In genomic region chr4:19776929-19777328, GRCh38 we compare ENCODE assay signal across 12 cellular contexts.
DNase-seq lines count a peak whose midpoint lies in the region; ATAC-seq and TF ChIP-seq lines count a peak whose summit lies in the region.
"Had no signal": no experiment of that assay in that cellular context is flagged by ENCODE, and none has a peak within 500 bp of the region (broad histone marks: within the 10 kb centered on the region; RNA-seq: fewer than 3 reads in every experiment).

No MANE protein-coding gene starts in this region.

- H3K27ac ChIP-seq in brain microvascular endothelial cell (peak overlapping the region; percentile 77), left lung (no peak overlapping the region)
- H3K27ac ChIP-seq: parathyroid adenoma, skin epidermis had no signal

- H3K4me3 ChIP-seq in brain microvascular endothelial cell (ENCODE audit: low read depth, low read length) (no peak overlapping the region), left lung (no peak overlapping the region)
- H3K4me3 ChIP-seq: skin epidermis had no signal

- TF ChIP-seq CTCF in brain microvascular endothelial cell (IDR thresholded peaks at IDR 0.05; ENCODE audit: low read depth, low read length, missing control alignments) (no peak), left lung (IDR thresholded peaks at IDR 0.05) (no peak)

- in situ Hi-C loops in brain microvascular endothelial cell (cut with HindIII; ENCODE audit: low pct_ligation_motif_present, low sequenced_read_pairs), result no loop called here

- intact Hi-C loops in left lung (cut with DNase I), result no loop called here

- DNase-seq in EH (ENCODE audit: low read depth) (peak; percentile 27), LHCN-M2 (ENCODE audit: low read depth) (peak; percentile 19), brain microvascular endothelial cell (no peak), left lung (no peak)
- no peak for DNase-seq in activated effector memory CD4-positive, alpha-beta T cell treated with Interleukin-2 at 50 U/mL for 16 hours
- DNase-seq in activated CD8-positive, alpha-beta memory T cell treated with anti-CD3 and anti-CD28 coated beads, Interleukin-2, amount 50 U/mL, for 48 hours, result no peak
- DNase-seq: activated CD4-positive, alpha-beta T cell treated with anti-CD3 and anti-CD28 coated beads, Interleukin-2, amount 10 ng/mL, durations not matched to agents 7 days and 5 days; BE2C; effector CD4-positive, alpha-beta T cell had no signal

- ATAC-seq in left lung (peak; percentile 31), GM21717 (IDR thresholded peaks at IDR 0.05; ENCODE audit: unreplicated experiment) (no peak)

- H3K36me3 ChIP-seq in brain microvascular endothelial cell (replicated peaks) (no peaks in the 10 kb centered on the region), left lung (no peaks in the 10 kb centered on the region)
- H3K36me3 ChIP-seq: BE2C had no signal

- no peaks in the 10 kb centered on the region for H3K4me1 ChIP-seq in left lung
- H3K4me1 ChIP-seq: BE2C, parathyroid adenoma had no signal

- H3K9me3 ChIP-seq in left lung, result no peaks in the 10 kb centered on the region
- H3K9me3 ChIP-seq: BE2C had no signal

- H3K27me3 ChIP-seq in brain microvascular endothelial cell (replicated peaks), result no peaks in the 10 kb centered on the region
- no peaks in the 10 kb centered on the region for H3K27me3 ChIP-seq in left lung
- H3K27me3 ChIP-seq: BE2C had no signal

Comparison
In these comparisons a context has a peak if more than half of its experiments do, and no peak if none do; other contexts are left out.
1. DNase-seq: peak in EH (single experiment) and LHCN-M2 (single experiment); none in brain microvascular endothelial cell (single experiment), left lung (0 of 2), activated effector memory CD4-positive, alpha-beta T cell treated with Interleukin-2 at 50 U/mL for 16 hours (single experiment) and activated CD8-positive, alpha-beta memory T cell treated with anti-CD3 and anti-CD28 coated beads, Interleukin-2, amount 50 U/mL, for 48 hours (single experiment).